8 cellular contexts compared by ENCODE assay signal in genomic region chr2:111830479-111830878, GRCh38. TPM values are rescaled to one million over a fixed set of nuclear protein-coding genes. Genes with fewer than 3 reads are reported as not detected.
A peak's percentile ranks its signal among the peaks of the same experiment; 100 is the strongest.
DNase-seq lines count a peak whose midpoint lies in the region; ATAC-seq lines count a peak whose summit lies in the region.
"Not testable (repeated sequence)": the region's sequence is repeated elsewhere in the genome, so short reads cannot be mapped to it uniquely, and the experiment has no call there.

No MANE protein-coding gene starts in this region.

- not testable (repeated sequence) for H3K4me1 Mint-ChIP-seq in T-helper 17 cell
- peaks cover 19% of the 10 kb centered on the region for H3K4me1 Mint-ChIP-seq in stimulated activated naive CD8-positive, alpha-beta T cell treated with anti-CD3 and anti-CD28 coated beads, Interleukin-15, amount 100 ng/mL, for 72 hours

- peak overlapping the region; percentile 14 for H3K27ac Mint-ChIP-seq in T-helper 17 cell
- H3K27ac Mint-ChIP-seq in stimulated activated naive CD8-positive, alpha-beta T cell treated with anti-CD3 and anti-CD28 coated beads, Interleukin-15, amount 100 ng/mL, for 72 hours: peak overlapping the region in 1 of 2 donors; percentile 74

- not testable (repeated sequence) for H3K27me3 Mint-ChIP-seq in T-helper 17 cell; stimulated activated naive CD8-positive, alpha-beta T cell treated with anti-CD3 and anti-CD28 coated beads, Interleukin-15, amount 100 ng/mL, for 72 hours

- H3K4me3 Mint-ChIP-seq in T-helper 17 cell; stimulated activated naive CD8-positive, alpha-beta T cell treated with anti-CD3 and anti-CD28 coated beads, Interleukin-15, amount 100 ng/mL, for 72 hours: not testable (repeated sequence)

- DNase-seq in T-helper 17 cell; stimulated activated naive CD8-positive, alpha-beta T cell treated with anti-CD3 and anti-CD28 coated beads, Interleukin-15, amount 100 ng/mL, for 72 hours: not testable (repeated sequence)

- not testable (repeated sequence) for H3K9me3 ChIP-seq in T-helper 17 cell (ENCODE audit: control insufficient read depth, low read length, poor library complexity, severe bottlenecking)

- H3K36me3 Mint-ChIP-seq in T-helper 17 cell (ENCODE audit: low read depth): not testable (repeated sequence)

- H3K9me3 Mint-ChIP-seq in stimulated activated naive CD8-positive, alpha-beta T cell treated with anti-CD3 and anti-CD28 coated beads, Interleukin-15, amount 100 ng/mL, for 72 hours: not testable (repeated sequence)

- ATAC-seq in GM18520 (IDR thresholded peaks at IDR 0.05; ENCODE audit: unreplicated experiment) (peak; percentile 81), GM19351 (IDR thresholded peaks at IDR 0.05; ENCODE audit: unreplicated experiment) (peak; percentile 71), GM21528 (IDR thresholded peaks at IDR 0.05; ENCODE audit: low FRiP score, unreplicated experiment) (peak; percentile 78), HG02763 (IDR thresholded peaks at IDR 0.05; ENCODE audit: unreplicated experiment) (peak; percentile 67), HG03045 (IDR thresholded peaks at IDR 0.05; ENCODE audit: unreplicated experiment) (peak; percentile 80), HG03442 (IDR thresholded peaks at IDR 0.05; ENCODE audit: unreplicated experiment) (peak; percentile 52)
- ATAC-seq in T-helper 17 cell: not testable (repeated sequence)
- peak; percentile 53 for ATAC-seq in stimulated activated naive CD8-positive, alpha-beta T cell treated with anti-CD3 and anti-CD28 coated beads, Interleukin-15, amount 100 ng/mL, for 72 hours

RNA-seq across cellular contexts. Expression of gene ANAPC1, which starts 53.5 kb away (rescaled TPM):
- 10 to 100 TPM; 49.0 to 50.6 TPM for total RNA-seq in T-helper 17 cell
